Comparison of ENCODE assay signal across 1 cellular context in genomic region chr1:84433253-84434080, GRCh38.
A peak's percentile ranks its signal among the peaks of the same experiment; 100 is the strongest.
TF ChIP-seq lines count a peak whose summit lies in the region.

No MANE protein-coding gene starts in this region.

TF ChIP-seq in K562, 482 proteins besides CTCF, POLR2A, EP300 and RAD21:
- TF ChIP-seq DEAF1 (CRISPR knock-in tag; IDR thresholded peaks at IDR 0.05), result peak; percentile 90
- TF ChIP-seq GTF2F1 (IDR thresholded peaks at IDR 0.05; ENCODE audit: low read depth, low read length), result no peak
- TF ChIP-seq RFX1 (IDR thresholded peaks at IDR 0.05), result peak; percentile 63
- TF ChIP-seq CEBPB (tag; IDR thresholded peaks at IDR 0.05), result no peak
- no peak for TF ChIP-seq SIRT6 (IDR thresholded peaks at IDR 0.05; ENCODE audit: low read depth, low read length)
- peak; percentile 16; the same call in 1 of the 2 replicates for TF ChIP-seq ZNF384 (IDR thresholded peaks at IDR 0.05; ENCODE audit: low read depth, low read length)
- TF ChIP-seq CC2D1A (IDR thresholded peaks at IDR 0.05), result peak; percentile 49; the same call in 1 of the 2 replicates
- TF ChIP-seq CBX1 (IDR thresholded peaks at IDR 0.05; ENCODE audit: low read depth), result no peak
- TF ChIP-seq SLC30A9 (CRISPR knock-in tag; IDR thresholded peaks at IDR 0.05), result no peak
- TF ChIP-seq MXD1 (CRISPR knock-in tag; IDR thresholded peaks at IDR 0.05; ENCODE audit: borderline replicate concordance, poor library complexity, severe bottlenecking), result no peak
- peak; percentile 65; the same call in 1 of the 2 replicates for TF ChIP-seq MYNN (IDR thresholded peaks at IDR 0.05)
- no peak for TF ChIP-seq MYNN (CRISPR knock-in tag; IDR thresholded peaks at IDR 0.05)
- no peak for TF ChIP-seq PRDM10 (IDR thresholded peaks at IDR 0.05; ENCODE audit: partially characterized antibody)
- TF ChIP-seq SP1 (CRISPR knock-in tag; IDR thresholded peaks at IDR 0.05), result no peak
- TF ChIP-seq U2AF2 (optimal IDR thresholded peaks at IDR 0.05; ENCODE audit: low read depth, low read length), result no peak
- no peak for TF ChIP-seq NR3C1 (CRISPR knock-in tag; IDR thresholded peaks at IDR 0.05)
- TF ChIP-seq CSDE1 (IDR thresholded peaks at IDR 0.05), result no peak
- 0 out of 2 replicates have a peak, but pooled peaks have one; percentile 26 for TF ChIP-seq KLF16 (IDR thresholded peaks at IDR 0.05)
- TF ChIP-seq SIN3A (IDR thresholded peaks at IDR 0.05; ENCODE audit: borderline replicate concordance in 2 of 2, control insufficient read depth in 1 of 2, low read depth in 2 of 2, low read length in 2 of 2), result no peak
- TF ChIP-seq BCLAF1 (IDR thresholded peaks at IDR 0.05; ENCODE audit: borderline replicate concordance in 1 of 2, control insufficient read depth in 1 of 2, low read depth in 2 of 2, low read length in 1 of 2), result no peak
- peak; percentile 58; the same call in 1 of the 2 replicates for TF ChIP-seq SMC3 (conservative IDR thresholded peaks at IDR 0.05; ENCODE audit: insufficient read depth, low read depth, low read length)
